Comparison of ENCODE assay signal across 15 cellular contexts in genomic region chr5:37739817-37740261, GRCh38.
DNase-seq lines count a peak whose midpoint lies in the region; ATAC-seq and TF ChIP-seq lines count a peak whose summit lies in the region.
"Had no signal": no experiment of that assay in that cellular context is flagged by ENCODE, and none has a peak within 500 bp of the region (broad histone marks: within the 10 kb centered on the region; RNA-seq: fewer than 3 reads in every experiment).

No MANE protein-coding gene starts in this region.

- TF ChIP-seq CTCF in breast epithelium (IDR thresholded peaks at IDR 0.05) (no peak), gastrocnemius medialis (IDR thresholded peaks at IDR 0.05 in 4 of 5, conservative IDR thresholded peaks at IDR 0.05 in 1 of 5) (no peak)

- DNase-seq in Right ventricle myocardium inferior (ENCODE audit: missing footprints): no peak
- no peak for DNase-seq in cardiac septum (ENCODE audit: low spot score)
- DNase-seq in breast epithelium (ENCODE audit: low spot score in 2 of 2): no peak
- DNase-seq in iris pigment epithelial cell (ENCODE audit: low read depth): peak; percentile 79
- DNase-seq in NCI-H2196 (lab: John Stamatoyannopoulos, UW; ENCODE audit: unreplicated experiment): no peak
- no peak for DNase-seq in midbrain (lab: John Stamatoyannopoulos, UW)
- DNase-seq in gastrocnemius medialis: no peak
- no peak for DNase-seq in NCI-H526 (lab: John Stamatoyannopoulos, UW)
- DNase-seq: activated CD8-positive, alpha-beta T cell treated with anti-CD3 and anti-CD28 coated beads for 36 hours; body of pancreas; effector CD8-positive, alpha-beta T cell; kidney; NCI-H2081 treated with DMSO at 0.1 percent for 48 hours; stimulated activated CD4-positive, alpha-beta T cell treated with anti-CD3 and anti-CD28 coated beads, Interleukin-4, amount 100 ng/mL, for 24 hours had no signal

- peaks cover 0 to 4% of the 10 kb centered on the region in 2 donors for H3K4me1 ChIP-seq in breast epithelium
- peaks cover 29 to 40% of the 10 kb centered on the region in 2 donors for H3K4me1 ChIP-seq in gastrocnemius medialis

- TF ChIP-seq POLR2A in breast epithelium (IDR thresholded peaks at IDR 0.05) (no peak), gastrocnemius medialis (IDR thresholded peaks at IDR 0.05) (no peak)

- intact Hi-C loops in Right ventricle myocardium inferior (cut with DNase I) (no loop called here), cardiac septum (cut with DNase I) (no loop called here), breast epithelium (cut with DNase I; ENCODE audit: low total_unique reads) (no loop called here), gastrocnemius medialis (cut with DNase I; ENCODE audit: low total_unique reads) (no loop called here)

- peak overlapping the region; percentile 4 to 30 for H3K27ac ChIP-seq in breast epithelium
- H3K27ac ChIP-seq in gastrocnemius medialis: peak overlapping the region in 1 of 4 donors; percentile 16

- in situ Hi-C loops in gastrocnemius medialis (cut with MboI; ENCODE audit: low sequenced_read_pairs in 4 of 4): no loop called here

- H3K9me3 ChIP-seq in breast epithelium (no peaks in the 10 kb centered on the region), gastrocnemius medialis (no peaks in the 10 kb centered on the region)
- H3K9me3 ChIP-seq: body of pancreas had no signal

- H3K4me3 ChIP-seq in breast epithelium: no peak overlapping the region
- no peak overlapping the region for H3K4me3 ChIP-seq in gastrocnemius medialis
- H3K4me3 ChIP-seq: body of pancreas had no signal

- peak; percentile 88 for ATAC-seq in Right ventricle myocardium inferior
- no peak for ATAC-seq in gastrocnemius medialis
- ATAC-seq: activated CD8-positive, alpha-beta T cell treated with anti-CD3 and anti-CD28 coated beads for 36 hours; body of pancreas; stimulated activated effector memory CD8-positive, alpha-beta T cell treated with anti-CD3 and anti-CD28 coated beads, Interleukin-12 subunit alpha, Interleukin-12 subunit beta, amount 100 ng/mL, for 72 hours had no signal

- H3K36me3 ChIP-seq in breast epithelium (no peaks in the 10 kb centered on the region), gastrocnemius medialis (peaks cover 0 to 6% of the 10 kb centered on the region in 2 donors)

- H3K27me3 ChIP-seq in breast epithelium (no peaks in the 10 kb centered on the region), gastrocnemius medialis (no peaks in the 10 kb centered on the region)
- H3K27me3 ChIP-seq: body of pancreas had no signal
